1 cellular context compared by ENCODE assay signal in the genomic region with DNA sequence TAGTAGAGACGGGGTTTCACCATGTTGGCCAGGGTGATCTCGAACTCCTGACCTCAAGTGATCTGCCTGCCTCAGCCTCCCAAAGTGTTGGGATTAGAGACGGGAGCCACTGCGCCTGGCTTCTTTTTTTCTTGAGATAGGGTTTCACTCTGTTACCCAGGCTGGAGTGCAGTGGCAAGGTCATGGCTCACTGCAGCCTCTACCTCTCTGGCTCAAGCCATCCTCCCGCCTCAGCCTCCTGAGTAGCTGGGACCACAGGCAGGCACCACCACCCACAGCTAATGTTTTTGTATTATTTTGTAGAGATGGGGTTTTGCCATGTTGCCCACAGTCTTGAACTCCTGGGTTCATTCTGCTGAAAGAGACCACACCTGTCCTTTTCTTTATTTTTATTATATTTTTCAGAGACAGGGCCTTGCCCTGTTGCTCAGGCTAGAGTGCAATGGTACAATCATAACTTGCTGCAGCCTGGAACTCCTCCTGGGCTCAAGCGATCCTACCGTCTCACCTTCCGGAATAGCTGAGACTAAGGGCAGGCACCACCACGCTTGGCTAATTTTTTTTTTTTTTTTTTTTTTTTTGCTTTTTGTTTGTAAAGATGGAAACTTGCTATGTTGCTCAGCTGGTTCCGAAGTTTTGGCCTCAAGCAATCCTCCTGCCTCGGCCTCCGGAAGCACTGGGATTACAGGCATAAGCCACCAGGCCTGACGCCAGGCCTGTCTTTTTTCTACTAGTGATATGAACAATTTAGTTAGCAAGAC.
TF ChIP-seq lines count a peak whose summit lies in the region.

No MANE protein-coding gene starts in this region.

TF ChIP-seq in SK-N-SH, 30 proteins besides CTCF, POLR2A, EP300 and RAD21 (continued from another document):
- TF ChIP-seq NRF1 (IDR thresholded peaks at IDR 0.05; ENCODE audit: low read depth, low read length) (no peak), CHD2 (IDR thresholded peaks at IDR 0.05; ENCODE audit: low read length, partially characterized antibody) (no peak), EZH2phosphoT487 (IDR thresholded peaks at IDR 0.05; ENCODE audit: borderline replicate concordance, low read depth) (no peak), GABPA (IDR thresholded peaks at IDR 0.05; ENCODE audit: low read depth) (no peak), TEAD4 (IDR thresholded peaks at IDR 0.05; ENCODE audit: borderline replicate concordance, insufficient read depth) (no peak)
- TF ChIP-seq, protein P1, sequence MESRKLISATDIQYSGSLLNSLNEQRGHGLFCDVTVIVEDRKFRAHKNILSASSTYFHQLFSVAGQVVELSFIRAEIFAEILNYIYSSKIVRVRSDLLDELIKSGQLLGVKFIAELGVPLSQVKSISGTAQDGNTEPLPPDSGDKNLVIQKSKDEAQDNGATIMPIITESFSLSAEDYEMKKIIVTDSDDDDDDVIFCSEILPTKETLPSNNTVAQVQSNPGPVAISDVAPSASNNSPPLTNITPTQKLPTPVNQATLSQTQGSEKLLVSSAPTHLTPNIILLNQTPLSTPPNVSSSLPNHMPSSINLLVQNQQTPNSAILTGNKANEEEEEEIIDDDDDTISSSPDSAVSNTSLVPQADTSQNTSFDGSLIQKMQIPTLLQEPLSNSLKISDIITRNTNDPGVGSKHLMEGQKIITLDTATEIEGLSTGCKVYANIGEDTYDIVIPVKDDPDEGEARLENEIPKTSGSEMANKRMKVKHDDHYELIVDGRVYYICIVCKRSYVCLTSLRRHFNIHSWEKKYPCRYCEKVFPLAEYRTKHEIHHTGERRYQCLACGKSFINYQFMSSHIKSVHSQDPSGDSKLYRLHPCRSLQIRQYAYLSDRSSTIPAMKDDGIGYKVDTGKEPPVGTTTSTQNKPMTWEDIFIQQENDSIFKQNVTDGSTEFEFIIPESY (IDR thresholded peaks at IDR 0.05; ENCODE audit: borderline replicate concordance, low read depth), result no peak
- TF ChIP-seq, protein P2, sequence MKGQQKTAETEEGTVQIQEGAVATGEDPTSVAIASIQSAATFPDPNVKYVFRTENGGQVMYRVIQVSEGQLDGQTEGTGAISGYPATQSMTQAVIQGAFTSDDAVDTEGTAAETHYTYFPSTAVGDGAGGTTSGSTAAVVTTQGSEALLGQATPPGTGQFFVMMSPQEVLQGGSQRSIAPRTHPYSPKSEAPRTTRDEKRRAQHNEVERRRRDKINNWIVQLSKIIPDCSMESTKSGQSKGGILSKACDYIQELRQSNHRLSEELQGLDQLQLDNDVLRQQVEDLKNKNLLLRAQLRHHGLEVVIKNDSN (IDR thresholded peaks at IDR 0.05; ENCODE audit: borderline replicate concordance, low read depth), result no peak
